Comparison of ENCODE assay signal across 8 cellular contexts in the genomic region with DNA sequence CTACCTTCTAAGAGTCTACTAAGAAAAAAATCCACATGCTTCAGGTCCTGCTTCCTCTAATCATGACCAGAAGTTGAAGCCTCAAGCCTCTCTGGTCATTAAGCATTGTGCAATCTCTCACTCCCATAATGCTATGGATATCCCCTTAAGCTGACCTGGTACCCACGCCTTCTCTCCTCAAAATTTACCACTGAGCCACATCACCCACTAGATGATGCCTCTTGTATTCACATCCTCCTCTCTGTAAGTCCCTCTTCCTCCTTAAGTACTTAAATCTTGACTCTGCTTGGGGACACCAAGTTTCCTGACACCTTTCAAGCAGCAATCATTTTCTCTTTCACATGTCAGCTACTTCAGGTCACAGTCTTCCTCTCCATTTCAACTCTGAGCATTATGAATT. TPM values are rescaled to one million over a fixed set of nuclear protein-coding genes. Genes with fewer than 3 reads are reported as not detected.
DNase-seq lines count a peak whose midpoint lies in the region; ATAC-seq lines count a peak whose summit lies in the region.
"Had no signal": no experiment of that assay in that cellular context is flagged by ENCODE, and none has a peak within 500 bp of the region (broad histone marks: within the 10 kb centered on the region; RNA-seq: fewer than 3 reads in every experiment).

No MANE protein-coding gene starts in this region.

- no peaks in the 10 kb centered on the region for H3K36me3 ChIP-seq in naive thymus-derived CD4-positive, alpha-beta T cell (ENCODE audit: control insufficient read depth in 2 of 3, insufficient read depth in 3 of 3, low read length in 3 of 3)

- no peak for DNase-seq in naive thymus-derived CD4-positive, alpha-beta T cell
- no peak for DNase-seq in NCI-H1417 (lab: John Stamatoyannopoulos, UW)
- no peak for DNase-seq in activated gamma-delta T cell (lab: John Stamatoyannopoulos, UW)
- DNase-seq in epidermal melanocyte (ENCODE audit: insufficient read length, low spot score): no peak
- DNase-seq: GOT3 had no signal

- peaks cover 4 to 31% (median 17%) of the 10 kb centered on the region in 7 donors for H3K4me1 Mint-ChIP-seq in naive thymus-derived CD4-positive, alpha-beta T cell

- H3K27me3 Mint-ChIP-seq in naive thymus-derived CD4-positive, alpha-beta T cell: no peaks in the 10 kb centered on the region

- ATAC-seq in GM19023 (IDR thresholded peaks at IDR 0.05; ENCODE audit: unreplicated experiment): peak; percentile 63
- peak; percentile 78 for ATAC-seq in GM21723 (IDR thresholded peaks at IDR 0.05; ENCODE audit: unreplicated experiment)
- ATAC-seq in HG03342 (IDR thresholded peaks at IDR 0.05; ENCODE audit: unreplicated experiment): peak; percentile 72
- ATAC-seq in naive thymus-derived CD4-positive, alpha-beta T cell: peak; percentile 32

- H3K4me1 ChIP-seq in naive thymus-derived CD4-positive, alpha-beta T cell (ENCODE audit: control insufficient read depth in 2 of 2, insufficient read depth in 2 of 2, low read length in 2 of 2): peaks cover 0 to 7% of the 10 kb centered on the region in 2 donors

- no peaks in the 10 kb centered on the region for H3K9me3 Mint-ChIP-seq in naive thymus-derived CD4-positive, alpha-beta T cell

- no peak overlapping the region for H3K27ac ChIP-seq in naive thymus-derived CD4-positive, alpha-beta T cell (ENCODE audit: low read depth, low read length)

- no peaks in the 10 kb centered on the region for H3K27me3 ChIP-seq in naive thymus-derived CD4-positive, alpha-beta T cell (ENCODE audit: control insufficient read depth in 2 of 2, insufficient read depth in 2 of 2, low read length in 2 of 2)

- POLR2A ChIA-PET in naive thymus-derived CD4-positive, alpha-beta T cell (lab: Charles Lee): no interaction called here

- H3K9me3 ChIP-seq in naive thymus-derived CD4-positive, alpha-beta T cell (ENCODE audit: control insufficient read depth in 2 of 3, low read length in 3 of 3): no peaks in the 10 kb centered on the region

- no peak overlapping the region for H3K27ac Mint-ChIP-seq in naive thymus-derived CD4-positive, alpha-beta T cell

- H3K4me3 Mint-ChIP-seq in naive thymus-derived CD4-positive, alpha-beta T cell: no peak overlapping the region

- intact Hi-C loops in naive thymus-derived CD4-positive, alpha-beta T cell (cut with micrococcal nuclease): loop anchor here in 1 of 2 donors (1.0 kb wide), 1 partner anchor 10 kb away; a partner anchor contains a TSS

- no peak overlapping the region for H3K4me3 ChIP-seq in naive thymus-derived CD4-positive, alpha-beta T cell (ENCODE audit: low read length)

- peaks cover 0 to 12% (median 4%) of the 10 kb centered on the region in 5 donors for H3K36me3 Mint-ChIP-seq in naive thymus-derived CD4-positive, alpha-beta T cell

- CTCF ChIA-PET in naive thymus-derived CD4-positive, alpha-beta T cell (lab: Charles Lee): no interaction called here

RNA-seq across cellular contexts. Expression of a gene that starts 9.8 kb away (rescaled TPM):
- 10 to 100 TPM in 2 of 5 experiments, 1 to 10 TPM in 3; 6.0 to 14.5 (median 9.9) TPM for total RNA-seq in naive thymus-derived CD4-positive, alpha-beta T cell
- polyA plus RNA-seq in naive thymus-derived CD4-positive, alpha-beta T cell: 1 to 10 TPM; 2.5 TPM

RNA-seq across cellular contexts. Expression of a gene that starts 11.1 kb away (rescaled TPM):
- total RNA-seq in naive thymus-derived CD4-positive, alpha-beta T cell: 10 to 100 TPM; 19.5 to 38.7 (median 23.4) TPM
- 10 to 100 TPM; 19.4 to 28.0 TPM for polyA plus RNA-seq in naive thymus-derived CD4-positive, alpha-beta T cell
